In genomic region chr5:126488362-126489065, GRCh38 we compare ENCODE assay signal across 19 cellular contexts.
A peak's percentile ranks its signal among the peaks of the same experiment; 100 is the strongest.
DNase-seq lines count a peak whose midpoint lies in the region; ATAC-seq and TF ChIP-seq lines count a peak whose summit lies in the region.
"Had no signal": no experiment of that assay in that cellular context is flagged by ENCODE, and none has a peak within 500 bp of the region (broad histone marks: within the 10 kb centered on the region; RNA-seq: fewer than 3 reads in every experiment).

No MANE protein-coding gene starts in this region.

- POLR2A ChIA-PET in SK-N-SH (lab: Yijun Ruan, JAX), result no interaction called here
- POLR2A ChIA-PET in naive thymus-derived CD4-positive, alpha-beta T cell (lab: Charles Lee), result interaction anchor here (1.6 kb wide), 1 partner anchor 12 kb away, joined by 4 read pairs; no protein-coding TSS in a partner anchor

- H4K20me1 ChIP-seq in SK-N-SH (ENCODE audit: insufficient read depth), result no peaks in the 10 kb centered on the region

- TF ChIP-seq RAD21 in SK-N-SH (IDR thresholded peaks at IDR 0.05; ENCODE audit: low read length), result no peak

- TF ChIP-seq CTCF in SK-N-SH (IDR thresholded peaks at IDR 0.05) (no peak), ascending aorta (IDR thresholded peaks at IDR 0.05) (no peak), tibial artery (IDR thresholded peaks at IDR 0.05) (no peak)

- peaks cover 0 to 9% of the 10 kb centered on the region in 2 experiments; a peak in 2 of 4 replicates for H3K4me1 ChIP-seq in SK-N-SH (ENCODE audit: control insufficient read depth in 1 of 2, insufficient read depth in 2 of 2, low read depth in 1 of 2, low read length in 1 of 2)
- peaks cover 8 to 19% of the 10 kb centered on the region in 2 donors for H3K4me1 ChIP-seq in ascending aorta
- H3K4me1 ChIP-seq in naive thymus-derived CD4-positive, alpha-beta T cell (ENCODE audit: control insufficient read depth in 2 of 2, insufficient read depth in 2 of 2, low read length in 2 of 2), result no peaks in the 10 kb centered on the region
- peaks cover 0 to 17% (median 7%) of the 10 kb centered on the region in 4 donors for H3K4me1 ChIP-seq in tibial artery
- H3K4me1 ChIP-seq: upper lobe of right lung had no signal

- H3K4me3 ChIP-seq in SK-N-SH (ENCODE audit: low read depth in 2 of 2, low read length in 1 of 2), result no peak overlapping the region
- no peak overlapping the region for H3K4me3 ChIP-seq in ascending aorta
- no peak overlapping the region for H3K4me3 ChIP-seq in naive thymus-derived CD4-positive, alpha-beta T cell (ENCODE audit: low read length)
- H3K4me3 ChIP-seq in tibial artery, result no peak overlapping the region
- H3K4me3 ChIP-seq: upper lobe of right lung had no signal

- intact Hi-C loops in ascending aorta (cut with DNase I) (loop anchor here (5.0 kb wide), 1 partner anchor 136 kb away; no protein-coding TSS in a partner anchor), tibial artery (cut with DNase I; ENCODE audit: low total_unique reads) (no loop called here)
- intact Hi-C loops in naive thymus-derived CD4-positive, alpha-beta T cell (cut with micrococcal nuclease), result loop anchor here in 1 of 2 donors (5.0 kb wide), 1 partner anchor 66 kb away; the partner anchor contains the start of gene GRAMD2B

- no peak overlapping the region for H2AFZ ChIP-seq in SK-N-SH (ENCODE audit: low read depth)

- 88% methylated on average over 7 of the region's 7 CpGs for WGBS in SK-N-SH (ENCODE audit: low lambda C conversion rate)

- H3K9me3 Mint-ChIP-seq in naive thymus-derived CD4-positive, alpha-beta T cell, result no peaks in the 10 kb centered on the region
- H3K9me3 Mint-ChIP-seq: effector memory CD8-positive, alpha-beta T cell; natural killer cell had no signal

- peaks cover 0 to 10% (median 0%) of the 10 kb centered on the region in 7 donors for H3K4me1 Mint-ChIP-seq in naive thymus-derived CD4-positive, alpha-beta T cell
- H3K4me1 Mint-ChIP-seq: natural killer cell had no signal

- H3K27me3 Mint-ChIP-seq in naive thymus-derived CD4-positive, alpha-beta T cell, result no peaks in the 10 kb centered on the region
- H3K27me3 Mint-ChIP-seq: effector memory CD8-positive, alpha-beta T cell had no signal

- peak overlapping the region; percentile 54 to 85; a peak in 2 of 4 replicates for H3K27ac ChIP-seq in SK-N-SH (ENCODE audit: low read depth in 2 of 2, low read length in 1 of 2)
- peak overlapping the region; percentile 63 to 65 for H3K27ac ChIP-seq in ascending aorta
- no peak overlapping the region for H3K27ac ChIP-seq in naive thymus-derived CD4-positive, alpha-beta T cell (ENCODE audit: low read depth, low read length)
- H3K27ac ChIP-seq in tibial artery, result peak overlapping the region; percentile 31 to 37
- H3K27ac ChIP-seq: brain microvascular endothelial cell, C4-2B, upper lobe of right lung had no signal

- H3K9me2 ChIP-seq in SK-N-SH, result no peaks in the 10 kb centered on the region

- TF ChIP-seq EP300 in SK-N-SH (IDR thresholded peaks at IDR 0.05; ENCODE audit: borderline replicate concordance in 1 of 2, low read depth in 1 of 2, low read length in 1 of 2), result no peak

- CTCF ChIA-PET in SK-N-SH (lab: Yijun Ruan, JAX), result interaction anchor here (0.6 to 2.2 kb wide), 2 partner anchors 11 to 117 kb away, joined by 3 to 14 read pairs; no protein-coding TSS in a partner anchor
- CTCF ChIA-PET in naive thymus-derived CD4-positive, alpha-beta T cell (lab: Charles Lee), result interaction anchor here (1.4 to 1.9 kb wide), 2 partner anchors 39 to 135 kb away, joined by 6 to 7 read pairs; no protein-coding TSS in a partner anchor

- no peak overlapping the region for H3K9ac ChIP-seq in SK-N-SH

- no peak overlapping the region for H3K4me2 ChIP-seq in SK-N-SH

- H3K27me3 ChIP-seq in SK-N-SH (ENCODE audit: insufficient read depth), result no peaks in the 10 kb centered on the region
- H3K27me3 ChIP-seq in ascending aorta, result no peaks in the 10 kb centered on the region
- no peaks in the 10 kb centered on the region for H3K27me3 ChIP-seq in naive thymus-derived CD4-positive, alpha-beta T cell (ENCODE audit: control insufficient read depth in 2 of 2, insufficient read depth in 2 of 2, low read length in 2 of 2)
- H3K27me3 ChIP-seq in tibial artery, result no peaks in the 10 kb centered on the region
- H3K27me3 ChIP-seq: brain microvascular endothelial cell, upper lobe of right lung had no signal

- no peaks in the 10 kb centered on the region for H3K79me2 ChIP-seq in SK-N-SH (ENCODE audit: insufficient read depth)

- ATAC-seq in SK-N-SH treated with all-trans-retinoic acid at 6 μM for 48 hours (no peak), HG02852 (IDR thresholded peaks at IDR 0.05; ENCODE audit: unreplicated experiment) (no peak)
- ATAC-seq in naive thymus-derived CD4-positive, alpha-beta T cell, result no peak
- ATAC-seq: effector memory CD8-positive, alpha-beta T cell; natural killer cell; upper lobe of right lung had no signal

- H3K36me3 ChIP-seq in SK-N-SH (replicated peaks in 1 of 2; ENCODE audit: control insufficient read depth in 1 of 2, insufficient read depth in 2 of 2, low read length in 1 of 2), result peaks cover 18 to 22% of the 10 kb centered on the region in 2 experiments
- H3K36me3 ChIP-seq in ascending aorta, result peaks cover 67 to 96% of the 10 kb centered on the region in 2 donors
- H3K36me3 ChIP-seq in naive thymus-derived CD4-positive, alpha-beta T cell (ENCODE audit: control insufficient read depth in 2 of 3, insufficient read depth in 3 of 3, low read length in 3 of 3), result peaks cover under 1 to 47% (median 9%) of the 10 kb centered on the region in 3 experiments
- peaks cover 78 to 93% (median 90%) of the 10 kb centered on the region in 3 donors for H3K36me3 ChIP-seq in tibial artery

- DNase-seq in SK-N-SH (no peak), ascending aorta (ENCODE audit: low spot score in 2 of 2) (no peak), tibial artery (no peak)
- DNase-seq in naive thymus-derived CD4-positive, alpha-beta T cell, result no peak
- DNase-seq in activated CD4-positive, alpha-beta T cell treated with anti-CD3 and anti-CD28 coated beads, Interleukin-2, amount 50 U/mL, for 4 hours, result no peak
- no peak for DNase-seq in central memory CD4-positive, alpha-beta T cell
- DNase-seq: activated CD4-positive, CD25-positive, alpha-beta regulatory T cell treated with anti-CD3 and anti-CD28 coated beads, Interleukin-2, amount 50 U/mL, for 72 hours; activated naive CD4-positive, alpha-beta T cell; brain microvascular endothelial cell; effector memory CD8-positive, alpha-beta T cell; MM.1S; natural killer cell; NCI-H2029 treated with DMSO at 0.1 percent for 48 hours; Right ventricle myocardium superior; stimulated activated CD4-positive, alpha-beta T cell treated with anti-CD3 and anti-CD28 coated beads, Interleukin-2, amount 100 ng/mL, for 48 hours; upper lobe of right lung had no signal

- H3K27ac Mint-ChIP-seq in naive thymus-derived CD4-positive, alpha-beta T cell, result peak overlapping the region in 5 of 9 donors; percentile 2 to 71 (median 29)
- H3K27ac Mint-ChIP-seq: effector memory CD8-positive, alpha-beta T cell had no signal

- H3K9me3 ChIP-seq in SK-N-SH, result no peaks in the 10 kb centered on the region
- H3K9me3 ChIP-seq in ascending aorta, result no peaks in the 10 kb centered on the region
- no peaks in the 10 kb centered on the region for H3K9me3 ChIP-seq in naive thymus-derived CD4-positive, alpha-beta T cell (ENCODE audit: control insufficient read depth in 2 of 3, low read length in 3 of 3)
- H3K9me3 ChIP-seq in tibial artery, result no peaks in the 10 kb centered on the region
- H3K9me3 ChIP-seq: upper lobe of right lung had no signal

- peaks cover 0 to 44% (median 16%) of the 10 kb centered on the region in 5 donors for H3K36me3 Mint-ChIP-seq in naive thymus-derived CD4-positive, alpha-beta T cell

- peaks cover 3% of the 10 kb centered on the region for H3F3A ChIP-seq in SK-N-SH (replicated peaks; ENCODE audit: insufficient read depth)

- H3K4me3 Mint-ChIP-seq in naive thymus-derived CD4-positive, alpha-beta T cell, result no peak overlapping the region
- H3K4me3 Mint-ChIP-seq: effector memory CD8-positive, alpha-beta T cell; natural killer cell had no signal

TF ChIP-seq in SK-N-SH, 30 proteins besides CTCF, POLR2A, EP300 and RAD21 (continues in another document):
- TF ChIP-seq USF1 (IDR thresholded peaks at IDR 0.05; ENCODE audit: borderline replicate concordance, low read depth), result no peak
- TF ChIP-seq MXI1 (IDR thresholded peaks at IDR 0.05; ENCODE audit: low read depth, low read length), result no peak
- TF ChIP-seq RCOR1 (IDR thresholded peaks at IDR 0.05; ENCODE audit: low read length), result no peak
- no peak for TF ChIP-seq RFX5 (IDR thresholded peaks at IDR 0.05; ENCODE audit: low read length)
- TF ChIP-seq NRF1 (IDR thresholded peaks at IDR 0.05; ENCODE audit: low read depth, low read length), result no peak
- TF ChIP-seq SMC3 (IDR thresholded peaks at IDR 0.05; ENCODE audit: low read depth, low read length), result no peak
- no peak for TF ChIP-seq FOXM1 (IDR thresholded peaks at IDR 0.05; ENCODE audit: low read depth)
- no peak for TF ChIP-seq NFIC (IDR thresholded peaks at IDR 0.05; ENCODE audit: borderline replicate concordance)
- no peak for TF ChIP-seq GATA2 (CRISPR knock-in tag; IDR thresholded peaks at IDR 0.05)

TF ChIP-seq in SK-N-SH treated with all-trans-retinoic acid at 6 μM for 48 hours, 23 proteins besides CTCF, POLR2A, EP300 and RAD21 (continues in another document):
- TF ChIP-seq ISL1 (CRISPR knock-in tag; IDR thresholded peaks at IDR 0.05) (no peak), ZFP3 (CRISPR knock-in tag; IDR thresholded peaks at IDR 0.05) (no peak), RARB (CRISPR knock-in tag; IDR thresholded peaks at IDR 0.05) (no peak), ZNF565 (CRISPR knock-in tag; conservative IDR thresholded peaks at IDR 0.05; ENCODE audit: low read depth) (no peak), PATZ1 (CRISPR knock-in tag; IDR thresholded peaks at IDR 0.05; ENCODE audit: borderline replicate concordance) (no peak), SNAI2 (CRISPR knock-in tag; IDR thresholded peaks at IDR 0.05) (no peak)
